12 cellular contexts compared by ENCODE assay signal in genomic region chr9:129840024-129840423, GRCh38. TPM values are rescaled to one million over a fixed set of nuclear protein-coding genes. Genes with fewer than 3 reads are reported as not detected.
DNase-seq lines count a peak whose midpoint lies in the region; ATAC-seq lines count a peak whose summit lies in the region.
"Had no signal": no experiment of that assay in that cellular context is flagged by ENCODE, and none has a peak within 500 bp of the region (broad histone marks: within the 10 kb centered on the region; RNA-seq: fewer than 3 reads in every experiment).

No MANE protein-coding gene starts in this region.

- H3K9me3 Mint-ChIP-seq in activated T-helper 2 cell treated with anti-CD3 and anti-CD28 coated beads, Interferon-gamma antibody, Interleukin-2, Interleukin-4, amounts not matched to agents 10 μg/mL and 5 μg/mL and 100 μg/mL, durations not matched to agents 14 hours and 24 hours and 36 hours, result no peaks in the 10 kb centered on the region

- peak overlapping the region in 10 of 11 experiments; percentile 46 to 75 (median 64); a peak in 20 of 22 replicates for H3K4me2 ChIP-seq in BLaER1 treated with 17β-estradiol and CSF1 and Interleukin-3, amounts not matched to agents 10 nM and 100 nM

- peaks cover 33 to 44% (median 38%) of the 10 kb centered on the region in 10 experiments for H3K4me1 ChIP-seq in BLaER1 treated with 17β-estradiol and CSF1 and Interleukin-3, amounts not matched to agents 10 nM and 100 nM

- H4K20me1 ChIP-seq in BLaER1 treated with 17β-estradiol and CSF1 and Interleukin-3, amounts not matched to agents 10 nM and 100 nM, result peaks cover 12 to 48% (median 25%) of the 10 kb centered on the region in 11 experiments; a peak in 15 of 22 replicates

- H3K27me3 ChIP-seq in BLaER1 treated with 17β-estradiol and CSF1 and Interleukin-3, amounts not matched to agents 10 nM and 100 nM, result no peaks in the 10 kb centered on the region
- H3K27me3 ChIP-seq: BE2C had no signal

- H3K36me3 Mint-ChIP-seq in activated T-helper 2 cell treated with anti-CD3 and anti-CD28 coated beads, Interferon-gamma antibody, Interleukin-2, Interleukin-4, amounts not matched to agents 10 μg/mL and 5 μg/mL and 100 μg/mL, durations not matched to agents 14 hours and 24 hours and 36 hours (ENCODE audit: low read depth), result peaks cover 24% of the 10 kb centered on the region

- DNase-seq in DMS79 treated with DMSO at 0.1 percent for 48 hours (lab: John Stamatoyannopoulos, UW) (peak; percentile 75), NCI-H2171 (lab: John Stamatoyannopoulos, UW) (peak; percentile 69), left colon (no peak), cortex of kidney (lab: John Stamatoyannopoulos, UW) (no peak), SW480 (ENCODE audit: low spot score) (no peak)
- DNase-seq in activated T-helper 2 cell treated with anti-CD3 and anti-CD28 coated beads, Interferon-gamma antibody, Interleukin-2, Interleukin-4, amounts not matched to agents 10 μg/mL and 5 μg/mL and 100 μg/mL, durations not matched to agents 14 hours and 24 hours and 36 hours (ENCODE audit: low spot score), result no peak
- no peak for DNase-seq in stimulated activated CD4-positive, alpha-beta T cell treated with anti-CD3 and anti-CD28 coated beads, Interleukin-12 subunit alpha, Interleukin-12 subunit beta, amount 100 ng/mL, for 4 hours
- DNase-seq: activated gamma-delta T cell treated with Interleukin-2 at 50 U/mL for 16 hours, RPMI8226 had no signal

- H3K4me1 Mint-ChIP-seq in activated T-helper 2 cell treated with anti-CD3 and anti-CD28 coated beads, Interferon-gamma antibody, Interleukin-2, Interleukin-4, amounts not matched to agents 10 μg/mL and 5 μg/mL and 100 μg/mL, durations not matched to agents 14 hours and 24 hours and 36 hours (ENCODE audit: low read depth), result peaks cover 41% of the 10 kb centered on the region

- H3K27ac Mint-ChIP-seq in activated T-helper 2 cell treated with anti-CD3 and anti-CD28 coated beads, Interferon-gamma antibody, Interleukin-2, Interleukin-4, amounts not matched to agents 10 μg/mL and 5 μg/mL and 100 μg/mL, durations not matched to agents 14 hours and 24 hours and 36 hours, result peak overlapping the region; percentile 46

- no peaks in the 10 kb centered on the region for H3K9me3 ChIP-seq in BLaER1 treated with 17β-estradiol and CSF1 and Interleukin-3, amounts not matched to agents 10 nM and 100 nM (replicated peaks in 1 of 11)
- H3K9me3 ChIP-seq: BE2C had no signal

- no peak overlapping the region for H3K4me3 Mint-ChIP-seq in activated T-helper 2 cell treated with anti-CD3 and anti-CD28 coated beads, Interferon-gamma antibody, Interleukin-2, Interleukin-4, amounts not matched to agents 10 μg/mL and 5 μg/mL and 100 μg/mL, durations not matched to agents 14 hours and 24 hours and 36 hours (ENCODE audit: low read depth)

- H3K9ac ChIP-seq in BLaER1 treated with 17β-estradiol and CSF1 and Interleukin-3, amounts not matched to agents 10 nM and 100 nM, result peak overlapping the region in 2 of 11 experiments; percentile 36 to 52; a peak in 4 of 22 replicates
- H3K9ac ChIP-seq: GM23248 had no signal

- intact Hi-C loops in activated T-helper 2 cell treated with anti-CD3 and anti-CD28 coated beads, Interferon-gamma antibody, Interleukin-2, Interleukin-4, amounts not matched to agents 10 μg/mL and 5 μg/mL and 100 μg/mL, durations not matched to agents 14 hours and 24 hours and 36 hours (cut with micrococcal nuclease), result no loop called here
- intact Hi-C loops in left colon (cut with DNase I, micrococcal nuclease), result no loop called here

- H3K27me3 Mint-ChIP-seq in activated T-helper 2 cell treated with anti-CD3 and anti-CD28 coated beads, Interferon-gamma antibody, Interleukin-2, Interleukin-4, amounts not matched to agents 10 μg/mL and 5 μg/mL and 100 μg/mL, durations not matched to agents 14 hours and 24 hours and 36 hours (ENCODE audit: low read depth), result no peaks in the 10 kb centered on the region

- peak overlapping the region in 1 of 11 experiments; percentile 14; a peak in 1 of 22 replicates for H3K27ac ChIP-seq in BLaER1 treated with 17β-estradiol and CSF1 and Interleukin-3, amounts not matched to agents 10 nM and 100 nM

- H3K36me3 ChIP-seq in BLaER1 treated with 17β-estradiol and CSF1 and Interleukin-3, amounts not matched to agents 10 nM and 100 nM, result peaks cover 0 to 9% (median 0%) of the 10 kb centered on the region in 11 experiments; a peak in 3 of 22 replicates
- H3K36me3 ChIP-seq: BE2C had no signal

- H3K4me3 ChIP-seq in BLaER1 treated with 17β-estradiol and CSF1 and Interleukin-3, amounts not matched to agents 10 nM and 100 nM, result no peak overlapping the region
- H3K4me3 ChIP-seq: GM23248 had no signal

- ATAC-seq in left colon, result no peak

RNA-seq across cellular contexts. Expression of gene USP20, which starts 4.8 kb away (rescaled TPM):
- total RNA-seq in activated T-helper 2 cell treated with anti-CD3 and anti-CD28 coated beads, Interferon-gamma antibody, Interleukin-2, Interleukin-4, amounts not matched to agents 10 μg/mL and 5 μg/mL and 100 μg/mL, durations not matched to agents 14 hours and 24 hours and 36 hours, result 45.6 and 52.3 TPM in 2 replicates
- 10 to 100 TPM; 16.0 to 21.9 TPM for total RNA-seq in left colon

RNA-seq across cellular contexts. Expression of gene C9orf78, which starts 4.9 kb away (rescaled TPM):
- 54.4 and 59.6 TPM in 2 replicates for total RNA-seq in activated T-helper 2 cell treated with anti-CD3 and anti-CD28 coated beads, Interferon-gamma antibody, Interleukin-2, Interleukin-4, amounts not matched to agents 10 μg/mL and 5 μg/mL and 100 μg/mL, durations not matched to agents 14 hours and 24 hours and 36 hours
- total RNA-seq in left colon, result 10 to 100 TPM; 34.6 to 41.3 TPM

RNA-seq across cellular contexts. Expression of gene TOR1A, which starts 16.1 kb away (rescaled TPM):
- total RNA-seq in activated T-helper 2 cell treated with anti-CD3 and anti-CD28 coated beads, Interferon-gamma antibody, Interleukin-2, Interleukin-4, amounts not matched to agents 10 μg/mL and 5 μg/mL and 100 μg/mL, durations not matched to agents 14 hours and 24 hours and 36 hours, result 52.5 and 55.8 TPM in 2 replicates
- 10 to 100 TPM; 30.7 to 36.9 TPM for total RNA-seq in left colon

RNA-seq across cellular contexts. Expression of gene TOR1B, which starts 37.0 kb away (rescaled TPM):
- total RNA-seq in activated T-helper 2 cell treated with anti-CD3 and anti-CD28 coated beads, Interferon-gamma antibody, Interleukin-2, Interleukin-4, amounts not matched to agents 10 μg/mL and 5 μg/mL and 100 μg/mL, durations not matched to agents 14 hours and 24 hours and 36 hours, result 23.9 and 25.2 TPM in 2 replicates
- 10 to 100 TPM; 41.7 to 50.7 TPM for total RNA-seq in left colon

Comparison
In these comparisons a context has a peak if more than half of its experiments do, and no peak if none do; other contexts are left out.
1. DNase-seq: peak in DMS79 treated with DMSO at 0.1 percent for 48 hours (single experiment) and NCI-H2171 (single experiment); none in activated T-helper 2 cell treated with anti-CD3 and anti-CD28 coated beads, Interferon-gamma antibody, Interleukin-2, Interleukin-4, amounts not matched to agents 10 μg/mL and 5 μg/mL and 100 μg/mL, durations not matched to agents 14 hours and 24 hours and 36 hours (single experiment), left colon (0 of 2), cortex of kidney (single experiment), stimulated activated CD4-positive, alpha-beta T cell treated with anti-CD3 and anti-CD28 coated beads, Interleukin-12 subunit alpha, Interleukin-12 subunit beta, amount 100 ng/mL, for 4 hours (single experiment) and SW480 (single experiment).